Comparison of ENCODE assay signal across 9 cellular contexts in genomic region chr3:111547645-111548044, GRCh38. TPM values are rescaled to one million over a fixed set of nuclear protein-coding genes. Genes with fewer than 3 reads are reported as not detected.
DNase-seq lines count a peak whose midpoint lies in the region; ATAC-seq and TF ChIP-seq lines count a peak whose summit lies in the region.
"Had no signal": no experiment of that assay in that cellular context is flagged by ENCODE, and none has a peak within 500 bp of the region (broad histone marks: within the 10 kb centered on the region; RNA-seq: fewer than 3 reads in every experiment).

No MANE protein-coding gene starts in this region.

- no peaks in the 10 kb centered on the region for H3K27me3 Mint-ChIP-seq in activated CD4-positive, alpha-beta T cell treated with anti-CD3 and anti-CD28 coated beads, Interleukin-2, amount 10 ng/mL, durations not matched to agents 24 days and 14 days
- H3K27me3 Mint-ChIP-seq in T-helper 17 cell: no peaks in the 10 kb centered on the region
- H3K27me3 Mint-ChIP-seq in stimulated activated memory B cell treated with anti-CD40 and anti-IgM and Interleukin-4, amounts not matched to agents 10 μg/mL and 1 μg/mL and 100 μg/mL, for 72 hours: no peaks in the 10 kb centered on the region

- H3K4me3 ChIP-seq in vagina (no peak overlapping the region), HAP-1 (no peak overlapping the region)

- DNase-seq in activated CD4-positive, alpha-beta T cell treated with anti-CD3 and anti-CD28 coated beads, Interleukin-2, amount 10 ng/mL, durations not matched to agents 24 days and 14 days: peak; percentile 87
- no peak for DNase-seq in activated CD4-positive, alpha-beta T cell treated with anti-CD3 and anti-CD28 coated beads for 1 hour
- peak in 1 of 3 donors; percentile 18 for DNase-seq in T-helper 17 cell
- DNase-seq in anterior cingulate cortex (lab: John Stamatoyannopoulos, UW): no peak
- DNase-seq in vagina (ENCODE audit: extremely low spot score in 2 of 2): no peak
- no peak for DNase-seq in HAP-1 (ENCODE audit: low spot score in 2 of 2)

- ATAC-seq in HG03039 (IDR thresholded peaks at IDR 0.05; ENCODE audit: unreplicated experiment) (peak; percentile 85), T-helper 17 cell (peak; percentile 86)
- ATAC-seq in stimulated activated memory B cell treated with anti-CD40 and anti-IgM and Interleukin-4, amounts not matched to agents 10 μg/mL and 1 μg/mL and 100 μg/mL, for 72 hours: peak; percentile 94

- no peak overlapping the region for H3K4me3 Mint-ChIP-seq in activated CD4-positive, alpha-beta T cell treated with anti-CD3 and anti-CD28 coated beads, Interleukin-2, amount 10 ng/mL, durations not matched to agents 24 days and 14 days
- no peak overlapping the region for H3K4me3 Mint-ChIP-seq in T-helper 17 cell
- H3K4me3 Mint-ChIP-seq in stimulated activated memory B cell treated with anti-CD40 and anti-IgM and Interleukin-4, amounts not matched to agents 10 μg/mL and 1 μg/mL and 100 μg/mL, for 72 hours: peak overlapping the region; percentile 49
- H3K4me3 Mint-ChIP-seq: T-helper 1 cell treated with Interleukin-12 subunit alpha and Interleukin-12 subunit beta and Interleukin-4 antibody, amounts not matched to agents 30 μg/mL and 1 μg/mL, for 36 hours had no signal

- intact Hi-C loops in activated CD4-positive, alpha-beta T cell treated with anti-CD3 and anti-CD28 coated beads, Interleukin-2, amount 10 ng/mL, durations not matched to agents 24 days and 14 days (cut with micrococcal nuclease): loop anchor here (1.0 to 10.0 kb wide), 9 partner anchors 31 to 1447 kb away; partner anchors contain the start of genes ABHD10, BTLA, GCSAM and GTPBP8
- intact Hi-C loops in vagina (cut with DNase I): no loop called here

- peaks cover 40% of the 10 kb centered on the region for H3K36me3 Mint-ChIP-seq in activated CD4-positive, alpha-beta T cell treated with anti-CD3 and anti-CD28 coated beads, Interleukin-2, amount 10 ng/mL, durations not matched to agents 24 days and 14 days (ENCODE audit: low read depth)
- peaks cover 10% of the 10 kb centered on the region for H3K36me3 Mint-ChIP-seq in T-helper 17 cell (ENCODE audit: low read depth)
- no peaks in the 10 kb centered on the region for H3K36me3 Mint-ChIP-seq in stimulated activated memory B cell treated with anti-CD40 and anti-IgM and Interleukin-4, amounts not matched to agents 10 μg/mL and 1 μg/mL and 100 μg/mL, for 72 hours

- peaks cover 46% of the 10 kb centered on the region for H3K4me1 Mint-ChIP-seq in activated CD4-positive, alpha-beta T cell treated with anti-CD3 and anti-CD28 coated beads, Interleukin-2, amount 10 ng/mL, durations not matched to agents 24 days and 14 days
- peaks cover 39% of the 10 kb centered on the region for H3K4me1 Mint-ChIP-seq in T-helper 17 cell
- peaks cover 18% of the 10 kb centered on the region for H3K4me1 Mint-ChIP-seq in stimulated activated memory B cell treated with anti-CD40 and anti-IgM and Interleukin-4, amounts not matched to agents 10 μg/mL and 1 μg/mL and 100 μg/mL, for 72 hours

- H3K27me3 ChIP-seq in vagina (no peaks in the 10 kb centered on the region), HAP-1 (ENCODE audit: low read depth) (no peaks in the 10 kb centered on the region)

- no peak for TF ChIP-seq CTCF in vagina (IDR thresholded peaks at IDR 0.05)

- H3K9me3 ChIP-seq in T-helper 17 cell (ENCODE audit: control insufficient read depth, low read length, poor library complexity, severe bottlenecking) (no peaks in the 10 kb centered on the region), vagina (no peaks in the 10 kb centered on the region), HAP-1 (no peaks in the 10 kb centered on the region)

- H3K4me1 ChIP-seq in vagina (no peaks in the 10 kb centered on the region), HAP-1 (no peaks in the 10 kb centered on the region)

- no peak overlapping the region for H3K27ac Mint-ChIP-seq in activated CD4-positive, alpha-beta T cell treated with anti-CD3 and anti-CD28 coated beads, Interleukin-2, amount 10 ng/mL, durations not matched to agents 24 days and 14 days
- no peak overlapping the region for H3K27ac Mint-ChIP-seq in T-helper 17 cell
- H3K27ac Mint-ChIP-seq in stimulated activated memory B cell treated with anti-CD40 and anti-IgM and Interleukin-4, amounts not matched to agents 10 μg/mL and 1 μg/mL and 100 μg/mL, for 72 hours: no peak overlapping the region
- H3K27ac Mint-ChIP-seq: T-helper 1 cell treated with Interleukin-12 subunit alpha and Interleukin-12 subunit beta and Interleukin-4 antibody, amounts not matched to agents 30 μg/mL and 1 μg/mL, for 36 hours had no signal

- no peak for TF ChIP-seq POLR2A in vagina (IDR thresholded peaks at IDR 0.05)

- in situ Hi-C loops in HAP-1 (cut with MboI; ENCODE audit: low sequenced_read_pairs): loop anchor here (25.0 kb wide), 1 partner anchor 2010 kb away; no protein-coding TSS in a partner anchor

- H3K9me3 Mint-ChIP-seq in activated CD4-positive, alpha-beta T cell treated with anti-CD3 and anti-CD28 coated beads, Interleukin-2, amount 10 ng/mL, durations not matched to agents 24 days and 14 days: no peaks in the 10 kb centered on the region
- no peaks in the 10 kb centered on the region for H3K9me3 Mint-ChIP-seq in stimulated activated memory B cell treated with anti-CD40 and anti-IgM and Interleukin-4, amounts not matched to agents 10 μg/mL and 1 μg/mL and 100 μg/mL, for 72 hours
- H3K9me3 Mint-ChIP-seq: T-helper 1 cell treated with Interleukin-12 subunit alpha and Interleukin-12 subunit beta and Interleukin-4 antibody, amounts not matched to agents 30 μg/mL and 1 μg/mL, for 36 hours had no signal

- H3K36me3 ChIP-seq in vagina (no peaks in the 10 kb centered on the region), HAP-1 (replicated peaks) (no peaks in the 10 kb centered on the region)

- no peak overlapping the region for H3K27ac ChIP-seq in vagina

RNA-seq across cellular contexts. Expression of gene CD96, which starts 5.6 kb away (rescaled TPM):
- 50.5 and 60.5 TPM in 2 replicates for total RNA-seq in activated CD4-positive, alpha-beta T cell treated with anti-CD3 and anti-CD28 coated beads, Interleukin-2, amount 10 ng/mL, durations not matched to agents 24 days and 14 days
- 100 to 1,000 TPM; 190 to 201 TPM for total RNA-seq in T-helper 17 cell
- total RNA-seq in vagina: 13.5 TPM

RNA-seq across cellular contexts. Expression of gene ZBED2, which starts 47.5 kb away (rescaled TPM):
- 587 and 596 TPM in 2 replicates for total RNA-seq in activated CD4-positive, alpha-beta T cell treated with anti-CD3 and anti-CD28 coated beads, Interleukin-2, amount 10 ng/mL, durations not matched to agents 24 days and 14 days
- under 1 TPM; 0.12 to 0.13 TPM for total RNA-seq in T-helper 17 cell
- total RNA-seq in vagina: 4.9 TPM

Comparison
In these comparisons a context has a peak if more than half of its experiments do, and no peak if none do; other contexts are left out.
1. RNA of gene ZBED2, which starts 47.5 kb away (total RNA-seq): 587 to 596 TPM in activated CD4-positive, alpha-beta T cell treated with anti-CD3 and anti-CD28 coated beads, Interleukin-2, amount 10 ng/mL, durations not matched to agents 24 days and 14 days; 4.9 TPM in vagina (single experiment) and 0.12 to 0.13 TPM in T-helper 17 cell; every median in the first group is over 10 times any median in the second.
2. Peak in every context shown above with its lines, with median percentiles within 50 percentile points of each other: ATAC-seq.